Comparison of ENCODE assay signal across 1 cellular context in the genomic region with DNA sequence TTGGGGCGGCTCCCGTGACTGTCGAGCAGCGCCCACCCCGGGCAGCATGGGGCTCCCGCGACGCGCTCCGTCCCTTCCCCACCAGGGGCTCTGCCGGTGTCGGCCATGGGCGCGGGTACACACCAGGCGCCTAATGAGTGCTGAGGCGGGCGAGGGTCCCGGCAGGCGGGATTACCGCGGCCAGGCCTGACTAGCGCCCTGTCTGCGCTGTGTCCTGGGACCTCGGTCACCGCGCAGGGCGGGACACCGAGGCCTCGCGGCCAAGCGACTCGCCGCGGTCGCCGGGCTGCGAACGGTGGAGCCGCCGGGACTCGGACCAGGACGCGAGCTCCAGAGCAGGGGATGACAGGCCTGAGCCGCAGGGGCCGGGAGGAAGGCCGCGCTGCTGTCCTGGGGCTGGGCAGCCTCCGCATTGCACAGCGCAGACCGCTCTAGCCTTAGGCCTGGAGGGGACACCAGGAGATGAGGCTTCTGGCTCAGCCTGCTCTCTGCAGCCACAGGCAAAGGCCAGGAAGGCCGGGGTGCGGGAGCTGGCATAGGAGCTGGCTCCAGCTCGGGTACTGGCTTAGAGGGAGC.
TF ChIP-seq lines count a peak whose summit lies in the region.

No MANE protein-coding gene starts in this region.

TF ChIP-seq in SK-N-SH, 30 proteins besides CTCF, POLR2A, EP300 and RAD21 (continued from another document):
- TF ChIP-seq, protein P1, sequence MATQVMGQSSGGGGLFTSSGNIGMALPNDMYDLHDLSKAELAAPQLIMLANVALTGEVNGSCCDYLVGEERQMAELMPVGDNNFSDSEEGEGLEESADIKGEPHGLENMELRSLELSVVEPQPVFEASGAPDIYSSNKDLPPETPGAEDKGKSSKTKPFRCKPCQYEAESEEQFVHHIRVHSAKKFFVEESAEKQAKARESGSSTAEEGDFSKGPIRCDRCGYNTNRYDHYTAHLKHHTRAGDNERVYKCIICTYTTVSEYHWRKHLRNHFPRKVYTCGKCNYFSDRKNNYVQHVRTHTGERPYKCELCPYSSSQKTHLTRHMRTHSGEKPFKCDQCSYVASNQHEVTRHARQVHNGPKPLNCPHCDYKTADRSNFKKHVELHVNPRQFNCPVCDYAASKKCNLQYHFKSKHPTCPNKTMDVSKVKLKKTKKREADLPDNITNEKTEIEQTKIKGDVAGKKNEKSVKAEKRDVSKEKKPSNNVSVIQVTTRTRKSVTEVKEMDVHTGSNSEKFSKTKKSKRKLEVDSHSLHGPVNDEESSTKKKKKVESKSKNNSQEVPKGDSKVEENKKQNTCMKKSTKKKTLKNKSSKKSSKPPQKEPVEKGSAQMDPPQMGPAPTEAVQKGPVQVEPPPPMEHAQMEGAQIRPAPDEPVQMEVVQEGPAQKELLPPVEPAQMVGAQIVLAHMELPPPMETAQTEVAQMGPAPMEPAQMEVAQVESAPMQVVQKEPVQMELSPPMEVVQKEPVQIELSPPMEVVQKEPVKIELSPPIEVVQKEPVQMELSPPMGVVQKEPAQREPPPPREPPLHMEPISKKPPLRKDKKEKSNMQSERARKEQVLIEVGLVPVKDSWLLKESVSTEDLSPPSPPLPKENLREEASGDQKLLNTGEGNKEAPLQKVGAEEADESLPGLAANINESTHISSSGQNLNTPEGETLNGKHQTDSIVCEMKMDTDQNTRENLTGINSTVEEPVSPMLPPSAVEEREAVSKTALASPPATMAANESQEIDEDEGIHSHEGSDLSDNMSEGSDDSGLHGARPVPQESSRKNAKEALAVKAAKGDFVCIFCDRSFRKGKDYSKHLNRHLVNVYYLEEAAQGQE (IDR thresholded peaks at IDR 0.05; ENCODE audit: low read depth, low read length): no peak
- TF ChIP-seq TEAD4 (IDR thresholded peaks at IDR 0.05; ENCODE audit: borderline replicate concordance, insufficient read depth) (no peak), CHD2 (IDR thresholded peaks at IDR 0.05; ENCODE audit: low read length, partially characterized antibody) (no peak), MXI1 (IDR thresholded peaks at IDR 0.05; ENCODE audit: low read depth, low read length) (no peak), POLR2AphosphoS5 (IDR thresholded peaks at IDR 0.05; ENCODE audit: low read depth, low read length) (no peak), ELF1 (IDR thresholded peaks at IDR 0.05) (no peak), FOXJ3 (CRISPR knock-in tag; IDR thresholded peaks at IDR 0.05) (no peak), USF1 (IDR thresholded peaks at IDR 0.05; ENCODE audit: borderline replicate concordance, low read depth) (no peak), GATA2 (CRISPR knock-in tag; IDR thresholded peaks at IDR 0.05) (no peak), IRF3 (IDR thresholded peaks at IDR 0.05; ENCODE audit: low read depth, low read length) (no peak), NRF1 (IDR thresholded peaks at IDR 0.05; ENCODE audit: low read depth, low read length) (no peak), MEF2A (IDR thresholded peaks at IDR 0.05; ENCODE audit: borderline replicate concordance, low read depth) (no peak), SIN3A (IDR thresholded peaks at IDR 0.05; ENCODE audit: borderline replicate concordance, low read depth, low read length) (no peak), FOSL2 (IDR thresholded peaks at IDR 0.05; ENCODE audit: borderline replicate concordance, low read depth) (no peak), GABPA (IDR thresholded peaks at IDR 0.05; ENCODE audit: low read depth) (no peak), NFIC (IDR thresholded peaks at IDR 0.05; ENCODE audit: borderline replicate concordance) (no peak), SMC3 (IDR thresholded peaks at IDR 0.05; ENCODE audit: low read depth, low read length) (no peak)
- TF ChIP-seq, protein P2, sequence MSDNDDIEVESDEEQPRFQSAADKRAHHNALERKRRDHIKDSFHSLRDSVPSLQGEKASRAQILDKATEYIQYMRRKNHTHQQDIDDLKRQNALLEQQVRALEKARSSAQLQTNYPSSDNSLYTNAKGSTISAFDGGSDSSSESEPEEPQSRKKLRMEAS (IDR thresholded peaks at IDR 0.05; ENCODE audit: low read depth): no peak
